Comparison of ENCODE assay signal across 12 cellular contexts in the genomic region with DNA sequence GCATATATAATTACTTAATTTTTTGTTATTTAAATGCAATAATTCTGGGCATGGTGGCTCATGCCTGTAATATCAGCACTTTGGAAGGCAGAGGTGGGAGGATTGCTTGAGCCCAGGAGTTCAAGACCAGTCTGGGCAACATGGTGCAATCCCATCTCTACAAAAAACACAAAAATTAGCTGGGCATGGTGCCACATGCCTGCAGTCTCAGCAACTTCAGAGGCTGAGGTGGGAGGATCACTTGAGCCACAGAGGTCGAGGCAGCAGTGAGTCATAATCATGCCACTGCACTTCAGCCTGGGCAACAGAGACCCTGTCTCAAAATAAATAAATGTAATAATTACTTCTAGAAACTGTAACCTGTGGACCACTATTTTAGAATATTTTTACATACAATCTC. TPM values are rescaled to one million over a fixed set of nuclear protein-coding genes. Genes with fewer than 3 reads are reported as not detected.
A peak's percentile ranks its signal among the peaks of the same experiment; 100 is the strongest.
DNase-seq lines count a peak whose midpoint lies in the region; ATAC-seq and TF ChIP-seq lines count a peak whose summit lies in the region.
"Had no signal": no experiment of that assay in that cellular context is flagged by ENCODE, and none has a peak within 500 bp of the region (broad histone marks: within the 10 kb centered on the region; RNA-seq: fewer than 3 reads in every experiment).

No MANE protein-coding gene starts in this region.

- no peak overlapping the region for H3K4me3 ChIP-seq in SK-N-SH (ENCODE audit: low read depth in 2 of 2, low read length in 1 of 2)
- no peak overlapping the region for H3K4me3 ChIP-seq in fibroblast of pulmonary artery (replicated peaks; ENCODE audit: low read depth, low read length)
- H3K4me3 ChIP-seq in smooth muscle cell, result no peak overlapping the region
- H3K4me3 ChIP-seq: heart right ventricle, pancreas had no signal

- no peak overlapping the region for H3K9ac ChIP-seq in SK-N-SH
- no peak overlapping the region for H3K9ac ChIP-seq in smooth muscle cell (ENCODE audit: low read depth)

- TF ChIP-seq CTCF in SK-N-SH (IDR thresholded peaks at IDR 0.05) (no peak), fibroblast of pulmonary artery (IDR thresholded peaks at IDR 0.05; ENCODE audit: low read length, missing control alignments) (no peak), smooth muscle cell (IDR thresholded peaks at IDR 0.05; ENCODE audit: borderline replicate concordance, insufficient read depth, poor library complexity, severe bottlenecking) (no peak)

- TF ChIP-seq EP300 in SK-N-SH (IDR thresholded peaks at IDR 0.05; ENCODE audit: borderline replicate concordance in 1 of 2, low read depth in 1 of 2, low read length in 1 of 2), result no peak

- H2AFZ ChIP-seq in SK-N-SH (ENCODE audit: low read depth) (no peak overlapping the region), smooth muscle cell (ENCODE audit: low read depth) (no peak overlapping the region)

- H3K27ac ChIP-seq in SK-N-SH (ENCODE audit: low read depth in 2 of 2, low read length in 1 of 2), result peak overlapping the region in 1 of 2 experiments; percentile 73; a peak in 2 of 4 replicates
- peak overlapping the region; percentile 82 for H3K27ac ChIP-seq in smooth muscle cell (ENCODE audit: low read depth)

- H3K4me2 ChIP-seq in SK-N-SH, result peak overlapping the region; percentile 23; the same call in 1 of the 2 replicates
- H3K4me2 ChIP-seq in smooth muscle cell, result peak overlapping the region; percentile 79

- H4K20me1 ChIP-seq in SK-N-SH (ENCODE audit: insufficient read depth) (no peaks in the 10 kb centered on the region; the same call in 1 of the 2 replicates), smooth muscle cell (ENCODE audit: low read depth) (no peaks in the 10 kb centered on the region)

- DNase-seq in HK-2 (ENCODE audit: unreplicated experiment) (peak; percentile 9), SK-N-SH (no peak), fibroblast of pulmonary artery (ENCODE audit: low read depth) (peak; percentile 82), smooth muscle cell (lab: John Stamatoyannopoulos, UW; ENCODE audit: unreplicated experiment) (no peak), NCI-H1105 treated with DMSO at 0.1 percent for 48 hours (lab: John Stamatoyannopoulos, UW) (no peak)
- DNase-seq: activated CD8-positive, alpha-beta T cell treated with anti-CD3 and anti-CD28 coated beads, Interleukin-2, amount 10 ng/mL, durations not matched to agents 7 days and 5 days; activated naive CD4-positive, alpha-beta T cell treated with anti-CD3 and anti-CD28 coated beads, Interleukin-2, amount 10 ng/mL, durations not matched to agents 7 days and 5 days; stimulated activated CD4-positive, alpha-beta T cell treated with anti-CD3 and anti-CD28 coated beads, Interleukin-2, amount 100 ng/mL, for 48 hours had no signal

- CTCF ChIA-PET in SK-N-SH (lab: Yijun Ruan, JAX), result no interaction called here

- no peaks in the 10 kb centered on the region for H3K9me3 ChIP-seq in SK-N-SH
- no peaks in the 10 kb centered on the region for H3K9me3 ChIP-seq in smooth muscle cell (replicated peaks; ENCODE audit: low read depth)
- H3K9me3 ChIP-seq: pancreas had no signal

- H3K4me1 ChIP-seq in SK-N-SH (ENCODE audit: control insufficient read depth in 1 of 2, insufficient read depth in 2 of 2, low read depth in 1 of 2, low read length in 1 of 2) (peaks cover 7 to 11% of the 10 kb centered on the region in 2 experiments; a peak in 3 of 4 replicates), smooth muscle cell (ENCODE audit: low read depth) (peaks cover 20% of the 10 kb centered on the region)

- no peaks in the 10 kb centered on the region for H3K79me2 ChIP-seq in SK-N-SH (ENCODE audit: insufficient read depth)
- no peaks in the 10 kb centered on the region for H3K79me2 ChIP-seq in smooth muscle cell (ENCODE audit: low read depth)

- H3K9me2 ChIP-seq in SK-N-SH, result no peaks in the 10 kb centered on the region

- H3K36me3 ChIP-seq in SK-N-SH (replicated peaks in 1 of 2; ENCODE audit: control insufficient read depth in 1 of 2, insufficient read depth in 2 of 2, low read length in 1 of 2) (no peaks in the 10 kb centered on the region), smooth muscle cell (ENCODE audit: low read depth) (no peaks in the 10 kb centered on the region)
- H3K36me3 ChIP-seq: pancreas had no signal

- no peak for TF ChIP-seq RAD21 in SK-N-SH (IDR thresholded peaks at IDR 0.05; ENCODE audit: low read length)

- peaks cover 30% of the 10 kb centered on the region for H3F3A ChIP-seq in SK-N-SH (replicated peaks; ENCODE audit: insufficient read depth)
- H3F3A ChIP-seq in smooth muscle cell (ENCODE audit: low read depth), result peaks cover 34% of the 10 kb centered on the region

- no peak for ATAC-seq in HG03521 (IDR thresholded peaks at IDR 0.05; ENCODE audit: unreplicated experiment)
- ATAC-seq in GM18498 (IDR thresholded peaks at IDR 0.05; ENCODE audit: unreplicated experiment), result no peak
- ATAC-seq: activated CD8-positive, alpha-beta T cell treated with anti-CD3 and anti-CD28 coated beads, Interleukin-2, amount 10 ng/mL, durations not matched to agents 7 days and 5 days had no signal

- POLR2A ChIA-PET in SK-N-SH (lab: Yijun Ruan, JAX), result no interaction called here

- H3K27me3 ChIP-seq in SK-N-SH (ENCODE audit: insufficient read depth), result no peaks in the 10 kb centered on the region
- no peaks in the 10 kb centered on the region for H3K27me3 ChIP-seq in smooth muscle cell (ENCODE audit: low read depth)
- H3K27me3 ChIP-seq: heart right ventricle, pancreas had no signal

- 44% methylated on average over 1 of the region's 1 CpG for WGBS in SK-N-SH (ENCODE audit: low lambda C conversion rate)
- WGBS in smooth muscle cell (ENCODE audit: low lambda C conversion rate), result 12% methylated on average over 1 of the region's 1 CpG

TF ChIP-seq in SK-N-SH, 30 proteins besides CTCF, POLR2A, EP300 and RAD21:
- 0 out of 2 replicates have a peak, but pooled peaks have one; percentile 13 for TF ChIP-seq JUND (IDR thresholded peaks at IDR 0.05)
- peak; percentile 24; the same call in 1 of the 2 replicates for TF ChIP-seq NFIC (IDR thresholded peaks at IDR 0.05; ENCODE audit: borderline replicate concordance)
- TF ChIP-seq, protein P1, sequence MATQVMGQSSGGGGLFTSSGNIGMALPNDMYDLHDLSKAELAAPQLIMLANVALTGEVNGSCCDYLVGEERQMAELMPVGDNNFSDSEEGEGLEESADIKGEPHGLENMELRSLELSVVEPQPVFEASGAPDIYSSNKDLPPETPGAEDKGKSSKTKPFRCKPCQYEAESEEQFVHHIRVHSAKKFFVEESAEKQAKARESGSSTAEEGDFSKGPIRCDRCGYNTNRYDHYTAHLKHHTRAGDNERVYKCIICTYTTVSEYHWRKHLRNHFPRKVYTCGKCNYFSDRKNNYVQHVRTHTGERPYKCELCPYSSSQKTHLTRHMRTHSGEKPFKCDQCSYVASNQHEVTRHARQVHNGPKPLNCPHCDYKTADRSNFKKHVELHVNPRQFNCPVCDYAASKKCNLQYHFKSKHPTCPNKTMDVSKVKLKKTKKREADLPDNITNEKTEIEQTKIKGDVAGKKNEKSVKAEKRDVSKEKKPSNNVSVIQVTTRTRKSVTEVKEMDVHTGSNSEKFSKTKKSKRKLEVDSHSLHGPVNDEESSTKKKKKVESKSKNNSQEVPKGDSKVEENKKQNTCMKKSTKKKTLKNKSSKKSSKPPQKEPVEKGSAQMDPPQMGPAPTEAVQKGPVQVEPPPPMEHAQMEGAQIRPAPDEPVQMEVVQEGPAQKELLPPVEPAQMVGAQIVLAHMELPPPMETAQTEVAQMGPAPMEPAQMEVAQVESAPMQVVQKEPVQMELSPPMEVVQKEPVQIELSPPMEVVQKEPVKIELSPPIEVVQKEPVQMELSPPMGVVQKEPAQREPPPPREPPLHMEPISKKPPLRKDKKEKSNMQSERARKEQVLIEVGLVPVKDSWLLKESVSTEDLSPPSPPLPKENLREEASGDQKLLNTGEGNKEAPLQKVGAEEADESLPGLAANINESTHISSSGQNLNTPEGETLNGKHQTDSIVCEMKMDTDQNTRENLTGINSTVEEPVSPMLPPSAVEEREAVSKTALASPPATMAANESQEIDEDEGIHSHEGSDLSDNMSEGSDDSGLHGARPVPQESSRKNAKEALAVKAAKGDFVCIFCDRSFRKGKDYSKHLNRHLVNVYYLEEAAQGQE (IDR thresholded peaks at IDR 0.05; ENCODE audit: low read depth, low read length), result no peak
- TF ChIP-seq FOSL2 (IDR thresholded peaks at IDR 0.05; ENCODE audit: borderline replicate concordance, low read depth), result 0 out of 2 replicates have a peak, but pooled peaks have one; percentile 24
TF ChIP-seq in SK-N-SH: peak in this region for 3.

RNA-seq across cellular contexts. Expression of a gene that starts 21.5 kb away (rescaled TPM):
- polyA plus RNA-seq in SK-N-SH (2012; rRNA removed) (7.9 and 11.3 TPM in 2 replicates), smooth muscle cell (26.9 and 27.2 TPM in 2 replicates)
- polyA plus RNA-seq in SK-N-SH (2012; cell fraction: cytosol; rRNA removed), result 11.0 and 13.0 TPM in 2 replicates
- polyA plus RNA-seq in SK-N-SH (2012; cell fraction: nucleus; rRNA removed), result 10.1 and 20.5 TPM in 2 replicates
- total RNA-seq in smooth muscle cell, result 109 and 117 TPM in 2 replicates

Comparison
In these comparisons a context has a peak if more than half of its experiments do, and no peak if none do; other contexts are left out.
1. DNase-seq: peak in HK-2 (single experiment) and fibroblast of pulmonary artery (single experiment); none in SK-N-SH (single experiment), smooth muscle cell (single experiment) and NCI-H1105 treated with DMSO at 0.1 percent for 48 hours (single experiment).